In genomic region chr6:56699066-56699654, GRCh38 we compare ENCODE assay signal across 8 cellular contexts. TPM values are rescaled to one million over a fixed set of nuclear protein-coding genes. Genes with fewer than 3 reads are reported as not detected.
A peak's percentile ranks its signal among the peaks of the same experiment; 100 is the strongest.
DNase-seq lines count a peak whose midpoint lies in the region; TF ChIP-seq lines count a peak whose summit lies in the region.

No MANE protein-coding gene starts in this region.

- peak; percentile 25 for DNase-seq in DMS153 treated with DMSO at 0.1 percent for 48 hours (lab: John Stamatoyannopoulos, UW; ENCODE audit: unreplicated experiment)
- DNase-seq in DMS153 (lab: John Stamatoyannopoulos, UW): no peak
- peak; percentile 50 for DNase-seq in NCI-H446 treated with DMSO at 0.1 percent for 48 hours (lab: John Stamatoyannopoulos, UW)
- no peak for DNase-seq in chondrocyte (ENCODE audit: low spot score)
- DNase-seq in activated CD8-positive, alpha-beta memory T cell treated with anti-CD3 and anti-CD28 coated beads, Interleukin-2, amount 50 U/mL, for 4 hours: no peak
- DNase-seq in ecto neural progenitor cell (ENCODE audit: low spot score): no peak
- DNase-seq in OCI-M2 (lab: John Stamatoyannopoulos, UW; ENCODE audit: unreplicated experiment): no peak

- H3K36me3 Mint-ChIP-seq in chondrocyte (ENCODE audit: low read depth): peaks cover 11% of the 10 kb centered on the region
- H3K36me3 Mint-ChIP-seq in nephron (ENCODE audit: low read depth): peaks cover 14% of the 10 kb centered on the region

- H3K4me3 Mint-ChIP-seq in chondrocyte (ENCODE audit: unreplicated experiment) (no peak overlapping the region), nephron (no peak overlapping the region)

- H3K9me3 Mint-ChIP-seq in chondrocyte (ENCODE audit: low read depth): peaks cover 2% of the 10 kb centered on the region
- H3K9me3 Mint-ChIP-seq in nephron: no peaks in the 10 kb centered on the region

- no peaks in the 10 kb centered on the region for H3K27me3 Mint-ChIP-seq in chondrocyte (ENCODE audit: low read depth)
- no peaks in the 10 kb centered on the region for H3K27me3 Mint-ChIP-seq in nephron (ENCODE audit: low read depth)

- peak; percentile 89 for TF ChIP-seq CTCF in chondrocyte (IDR thresholded peaks at IDR 0.05)
- TF ChIP-seq CTCF in nephron (IDR thresholded peaks at IDR 0.05; ENCODE audit: unreplicated experiment in 3 of 3): peak; percentile 37 to 66 (median 51)

- H3K27ac Mint-ChIP-seq in chondrocyte (ENCODE audit: unreplicated experiment) (no peak overlapping the region), nephron (peak overlapping the region in 1 of 3 experiments; percentile 15)

- peaks cover 20% of the 10 kb centered on the region for H3K4me1 Mint-ChIP-seq in chondrocyte (ENCODE audit: low read depth)
- H3K4me1 Mint-ChIP-seq in nephron: peaks cover 5% of the 10 kb centered on the region

RNA-seq across cellular contexts. Expression of gene DST, which starts 56.5 kb away (rescaled TPM):
- 160 to 273 TPM (median 168 TPM) in 3 replicates for total RNA-seq in chondrocyte

Comparison
In these comparisons a context has a peak if more than half of its experiments do, and no peak if none do; other contexts are left out.
1. DNase-seq: peak in DMS153 treated with DMSO at 0.1 percent for 48 hours (single experiment) and NCI-H446 treated with DMSO at 0.1 percent for 48 hours (single experiment); none in DMS153 (single experiment), chondrocyte (single experiment), activated CD8-positive, alpha-beta memory T cell treated with anti-CD3 and anti-CD28 coated beads, Interleukin-2, amount 50 U/mL, for 4 hours (single experiment), ecto neural progenitor cell (single experiment) and OCI-M2 (single experiment).